Comparison of ENCODE assay signal across 22 cellular contexts in the genomic region with DNA sequence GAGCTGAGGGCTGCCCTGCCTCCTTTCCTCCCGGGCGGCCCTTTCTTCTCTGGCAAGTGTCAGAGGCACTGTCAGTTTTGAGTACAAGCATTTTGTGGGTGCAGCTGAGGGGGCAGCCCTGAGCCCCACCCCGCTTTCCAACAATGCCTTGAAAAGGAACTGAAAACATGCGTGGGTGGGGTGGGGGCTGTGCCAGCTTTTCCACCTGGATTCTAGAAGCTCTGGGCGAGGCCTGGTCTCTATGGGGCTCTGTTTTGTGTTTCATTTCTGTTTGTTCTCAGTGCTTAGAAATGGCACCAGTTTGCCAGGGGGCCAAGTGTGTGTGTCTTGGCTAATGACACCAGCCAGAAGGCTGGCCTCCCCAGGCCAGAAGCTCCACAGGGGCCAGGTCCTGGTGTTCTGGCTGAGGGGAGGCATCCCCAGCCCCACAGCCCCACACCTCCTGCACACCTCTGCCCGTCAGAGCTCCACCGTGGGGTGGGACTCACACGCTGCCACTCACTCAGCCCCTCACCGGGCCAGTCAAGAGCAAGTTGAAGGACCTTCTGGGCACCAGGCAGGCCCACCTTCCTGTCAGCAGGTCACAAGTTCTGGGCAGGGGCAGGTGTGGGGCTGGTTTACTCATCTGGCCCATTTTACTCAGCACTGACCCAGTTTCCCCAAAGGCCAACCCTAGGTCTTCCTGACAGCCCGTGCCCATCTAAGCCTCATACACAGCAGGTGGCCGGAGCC.
DNase-seq lines count a peak whose midpoint lies in the region; ATAC-seq and TF ChIP-seq lines count a peak whose summit lies in the region.
"Had no signal": no experiment of that assay in that cellular context is flagged by ENCODE, and none has a peak within 500 bp of the region (broad histone marks: within the 10 kb centered on the region; RNA-seq: fewer than 3 reads in every experiment).

No MANE protein-coding gene starts in this region.

- H3K9me3 Mint-ChIP-seq in brain (peaks cover 0 to 12% (median 3%) of the 10 kb centered on the region in 5 experiments), endothelial cell (ENCODE audit: unreplicated experiment) (no peaks in the 10 kb centered on the region)

- peak in 1 of 4 donors; percentile 59 for TF ChIP-seq EP300 in sigmoid colon (IDR thresholded peaks at IDR 0.05)

- H3K36me3 Mint-ChIP-seq in brain (peaks cover 12% of the 10 kb centered on the region), endothelial cell (ENCODE audit: low read depth, unreplicated experiment) (peaks cover 3% of the 10 kb centered on the region)
- H3K36me3 Mint-ChIP-seq: naive B cell had no signal

- intact Hi-C loops in lower lobe of right lung (cut with DNase I) (no loop called here), sigmoid colon (cut with DNase I) (loop anchor here (2.0 to 5.0 kb wide), 3 partner anchors 75 to 145 kb away; no protein-coding TSS in a partner anchor)

- ATAC-seq in lower lobe of right lung = no peak
- no peak for ATAC-seq in GM21390 (IDR thresholded peaks at IDR 0.05; ENCODE audit: unreplicated experiment)
- ATAC-seq: A549 had no signal

- peak overlapping the region; percentile 41 for H3K4me3 ChIP-seq in BLaER1
- H3K4me3 ChIP-seq in lower lobe of right lung = no peak overlapping the region
- no peak overlapping the region for H3K4me3 ChIP-seq in sigmoid colon
- H3K4me3 ChIP-seq: A549, GM23248, heart left ventricle, lung had no signal

- TF ChIP-seq POLR2A in sigmoid colon (IDR thresholded peaks at IDR 0.05) = no peak

- H3K27me3 Mint-ChIP-seq in brain = peaks cover 6% of the 10 kb centered on the region
- H3K27me3 Mint-ChIP-seq in endothelial cell (ENCODE audit: unreplicated experiment) = peaks cover 7% of the 10 kb centered on the region
- H3K27me3 Mint-ChIP-seq: naive B cell had no signal

- peak overlapping the region; percentile 100 for H3K4me2 ChIP-seq in BLaER1
- H3K4me2 ChIP-seq: A549 had no signal

- no peaks in the 10 kb centered on the region for H4K20me1 ChIP-seq in BLaER1

- no peaks in the 10 kb centered on the region for H3K9me3 ChIP-seq in BLaER1
- H3K9me3 ChIP-seq in lower lobe of right lung = no peaks in the 10 kb centered on the region
- no peaks in the 10 kb centered on the region for H3K9me3 ChIP-seq in sigmoid colon
- H3K9me3 ChIP-seq: A549, heart left ventricle had no signal

- H3K27ac Mint-ChIP-seq in brain (peak overlapping the region; percentile 17 to 88 (median 49)), endothelial cell (ENCODE audit: unreplicated experiment) (no peak overlapping the region)

- no peaks in the 10 kb centered on the region for H3K27me3 ChIP-seq in BLaER1
- no peaks in the 10 kb centered on the region for H3K27me3 ChIP-seq in lower lobe of right lung (ENCODE audit: low read depth)
- H3K27me3 ChIP-seq in sigmoid colon = no peaks in the 10 kb centered on the region
- H3K27me3 ChIP-seq: heart left ventricle had no signal

- DNase-seq in lower lobe of right lung (peak; percentile 38), sigmoid colon (peak; percentile 86), endothelial cell (ENCODE audit: low spot score) (no peak), NCI-H1417 (lab: John Stamatoyannopoulos, UW) (no peak)
- DNase-seq in NK-92 treated with Interleukin-12 subunit alpha and Interleukin-12 subunit beta, amount 100 ng/mL, for 24 hours (lab: John Stamatoyannopoulos, UW) = no peak
- DNase-seq: activated CD4-positive, alpha-beta T cell treated with anti-CD3 and anti-CD28 coated beads for 48 hours; activated effector memory CD4-positive, alpha-beta T cell treated with Interleukin-2 at 50 U/mL for 16 hours; C1 segment of cervical spinal cord; central memory CD4-positive, alpha-beta T cell; effector memory CD4-positive, alpha-beta T cell; GDM1; GM23248; heart left ventricle; naive B cell; NCI-H2107; NCI-H524; stimulated activated CD4-positive, alpha-beta T cell treated with anti-CD3 and anti-CD28 coated beads, Interleukin-15, amount 100 ng/mL, for 24 hours had no signal

- peak overlapping the region; percentile 99 for H3K27ac ChIP-seq in BLaER1
- H3K27ac ChIP-seq in lower lobe of right lung = no peak overlapping the region
- H3K27ac ChIP-seq in sigmoid colon = peak overlapping the region; percentile 73 to 89 (median 84)
- H3K27ac ChIP-seq: A549, GM23248 had no signal

- H3K9ac ChIP-seq in BLaER1 = peak overlapping the region; percentile 98
- H3K9ac ChIP-seq: GM23248 had no signal

- no peak for TF ChIP-seq CTCF in brain (conservative IDR thresholded peaks at IDR 0.05)
- no peak for TF ChIP-seq CTCF in lower lobe of right lung (IDR thresholded peaks at IDR 0.05)
- no peak for TF ChIP-seq CTCF in sigmoid colon (IDR thresholded peaks at IDR 0.05)
- no peak for TF ChIP-seq CTCF in endothelial cell (IDR thresholded peaks at IDR 0.05; ENCODE audit: unreplicated experiment)

- H3K4me3 Mint-ChIP-seq in brain (no peak overlapping the region), endothelial cell (ENCODE audit: unreplicated experiment) (no peak overlapping the region)
- H3K4me3 Mint-ChIP-seq: naive B cell had no signal

- H3K36me3 ChIP-seq in BLaER1 (no peaks in the 10 kb centered on the region), lower lobe of right lung (no peaks in the 10 kb centered on the region), sigmoid colon (no peaks in the 10 kb centered on the region)
- H3K36me3 ChIP-seq: heart left ventricle had no signal

- 75 to 84% methylated on average over 11 of the region's 11 CpGs for WGBS in sigmoid colon, 2 donors

- H3K4me1 ChIP-seq in BLaER1 (peaks cover 95% of the 10 kb centered on the region), lower lobe of right lung (no peaks in the 10 kb centered on the region), sigmoid colon (peaks cover 0 to 94% (median 79%) of the 10 kb centered on the region in 4 donors)
- H3K4me1 ChIP-seq: A549 had no signal

- H3K4me1 Mint-ChIP-seq in brain (peaks cover 74% of the 10 kb centered on the region), endothelial cell (ENCODE audit: unreplicated experiment) (no peaks in the 10 kb centered on the region)
- H3K4me1 Mint-ChIP-seq: naive B cell had no signal

Comparison
In these comparisons a context has a peak if more than half of its experiments do, and no peak if none do; other contexts are left out.
1. DNase-seq: peak in lower lobe of right lung (single experiment) and sigmoid colon (single experiment); none in endothelial cell (single experiment), NCI-H1417 (0 of 3) and NK-92 treated with Interleukin-12 subunit alpha and Interleukin-12 subunit beta, amount 100 ng/mL, for 24 hours (single experiment).